ENCODE assay signal across 26 cellular contexts in the genomic region with DNA sequence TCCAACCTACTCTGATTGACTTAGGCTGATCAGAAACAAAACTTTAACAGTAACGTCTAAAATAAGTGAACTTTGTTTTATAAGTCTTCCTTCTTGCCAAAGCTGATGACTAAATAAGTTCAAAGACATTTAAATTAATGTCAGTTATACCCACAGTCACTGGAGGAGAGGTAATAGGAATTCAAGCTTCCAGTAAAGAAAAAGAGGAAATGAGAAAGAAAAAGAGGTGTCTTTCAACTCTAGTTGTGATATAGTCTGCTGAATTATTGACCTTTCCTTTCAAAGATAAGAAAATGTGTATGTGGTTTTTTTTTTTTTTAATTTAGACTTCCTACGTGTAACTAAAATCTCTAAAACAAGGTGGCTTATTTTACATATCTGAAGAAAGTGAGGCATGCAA.
DNase-seq lines count a peak whose midpoint lies in the region; ATAC-seq, FAIRE-seq and TF ChIP-seq lines count a peak whose summit lies in the region.
"Had no signal": no experiment of that assay in that cellular context is flagged by ENCODE, and none has a peak within 500 bp of the region (broad histone marks: within the 10 kb centered on the region; RNA-seq: fewer than 3 reads in every experiment).

No MANE protein-coding gene starts in this region.

- H3K27me3 Mint-ChIP-seq in activated CD4-positive, alpha-beta T cell treated with anti-CD3 and anti-CD28 coated beads, Interleukin-2, amount 10 ng/mL, durations not matched to agents 7 days and 5 days = no peaks in the 10 kb centered on the region
- H3K27me3 Mint-ChIP-seq: activated naive CD8-positive, alpha-beta T cell treated with anti-CD3 and anti-CD28 coated beads, Interleukin-2, amount 10 ng/mL, durations not matched to agents 7 days and 5 days; dendritic cell treated with granulocyte-macrophage colony-stimulating factor and Interleukin-4, amounts not matched to agents 40 ng/mL and 50 ng/mL, for 4 days had no signal

- in situ Hi-C loops in HepG2 (cut with HindIII; ENCODE audit: extremely low pct_ligation_motif_present, low pct_unique_long_range_greater_than_20kb) = no loop called here

- H3K27me3 ChIP-seq in BLaER1 (no peaks in the 10 kb centered on the region), tibial artery (no peaks in the 10 kb centered on the region), HepG2 (ENCODE audit: control insufficient read depth in 1 of 2, insufficient read depth in 2 of 2, low read length in 2 of 2) (no peaks in the 10 kb centered on the region)
- H3K27me3 ChIP-seq: left lung, upper lobe of left lung had no signal

- H3K4me3 ChIP-seq in BLaER1 (no peak overlapping the region), tibial artery (no peak overlapping the region), HepG2 (replicated peaks in 1 of 3; ENCODE audit: insufficient read depth in 1 of 3, low read depth in 2 of 3, low read length in 3 of 3) (no peak overlapping the region)
- H3K4me3 ChIP-seq: left lung, skin epidermis, upper lobe of left lung had no signal

- no peaks in the 10 kb centered on the region for H3K36me3 Mint-ChIP-seq in activated CD4-positive, alpha-beta T cell treated with anti-CD3 and anti-CD28 coated beads, Interleukin-2, amount 10 ng/mL, durations not matched to agents 7 days and 5 days (ENCODE audit: low read depth)
- H3K36me3 Mint-ChIP-seq: activated naive CD8-positive, alpha-beta T cell treated with anti-CD3 and anti-CD28 coated beads, Interleukin-2, amount 10 ng/mL, durations not matched to agents 7 days and 5 days; WTC11 had no signal

- H3K4me1 ChIP-seq in BLaER1 = peaks cover 21% of the 10 kb centered on the region
- no peaks in the 10 kb centered on the region for H3K4me1 ChIP-seq in tibial artery
- H3K4me1 ChIP-seq in HepG2 (ENCODE audit: insufficient read depth, low read length) = no peaks in the 10 kb centered on the region
- H3K4me1 ChIP-seq: left lung, upper lobe of left lung had no signal

- H3K4me2 ChIP-seq in BLaER1 = peak overlapping the region; percentile 28
- H3K4me2 ChIP-seq in HepG2 (ENCODE audit: low read depth, low read length) = no peak overlapping the region

- H3K36me3 ChIP-seq in BLaER1 (peaks cover 10% of the 10 kb centered on the region; the same call in 1 of the 2 replicates), tibial artery (no peaks in the 10 kb centered on the region), HepG2 (replicated peaks in 1 of 2; ENCODE audit: control insufficient read depth in 1 of 2, insufficient read depth in 2 of 2, low read length in 2 of 2) (no peaks in the 10 kb centered on the region)
- H3K36me3 ChIP-seq: left lung, upper lobe of left lung had no signal

- TF ChIP-seq RAD21 in HepG2 (CRISPR knock-in tag; IDR thresholded peaks at IDR 0.05) = no peak

- DNase-seq in NOMO-1 treated with DMSO at 0.1 percent for 48 hours (lab: John Stamatoyannopoulos, UW; ENCODE audit: unreplicated experiment) (peak; percentile 60), tibial artery (no peak), HepG2 (ENCODE audit: low spot score) (no peak)
- DNase-seq in activated CD4-positive, alpha-beta T cell treated with anti-CD3 and anti-CD28 coated beads, Interleukin-2, amount 10 ng/mL, durations not matched to agents 7 days and 5 days = no peak
- DNase-seq: activated CD4-positive, alpha-beta T cell treated with anti-CD3 and anti-CD28 coated beads, Interleukin-2, amount 50 U/mL, for 48 hours; activated CD8-positive, alpha-beta memory T cell treated with anti-CD3 and anti-CD28 coated beads, Interleukin-2, amount 50 U/mL, for 48 hours; activated naive CD8-positive, alpha-beta T cell treated with anti-CD3 and anti-CD28 coated beads, Interleukin-2, amount 10 ng/mL, durations not matched to agents 7 days and 5 days; central memory CD4-positive, alpha-beta T cell; DMS53; H9; hypothalamus; left lung; mesendoderm; MM.1S; NCI-H524; nucleus accumbens; T-helper 9 cell; upper lobe of left lung had no signal

- no peak overlapping the region for H3K27ac Mint-ChIP-seq in activated CD4-positive, alpha-beta T cell treated with anti-CD3 and anti-CD28 coated beads, Interleukin-2, amount 10 ng/mL, durations not matched to agents 7 days and 5 days
- H3K27ac Mint-ChIP-seq: activated naive CD8-positive, alpha-beta T cell treated with anti-CD3 and anti-CD28 coated beads, Interleukin-2, amount 10 ng/mL, durations not matched to agents 7 days and 5 days; dendritic cell treated with granulocyte-macrophage colony-stimulating factor and Interleukin-4, amounts not matched to agents 40 ng/mL and 50 ng/mL, for 4 days; WTC11 had no signal

- WGBS in HepG2 (ENCODE audit: low lambda C conversion rate) = 0% methylated on average over 2 of the region's 2 CpGs

- intact Hi-C loops in tibial artery (cut with DNase I; ENCODE audit: low total_unique reads) (no loop called here), HepG2 (cut with micrococcal nuclease; ENCODE audit: unreplicated experiment) (no loop called here)

- no peak overlapping the region for H3K4me3 Mint-ChIP-seq in activated CD4-positive, alpha-beta T cell treated with anti-CD3 and anti-CD28 coated beads, Interleukin-2, amount 10 ng/mL, durations not matched to agents 7 days and 5 days
- H3K4me3 Mint-ChIP-seq: activated naive CD8-positive, alpha-beta T cell treated with anti-CD3 and anti-CD28 coated beads, Interleukin-2, amount 10 ng/mL, durations not matched to agents 7 days and 5 days; dendritic cell treated with granulocyte-macrophage colony-stimulating factor and Interleukin-4, amounts not matched to agents 40 ng/mL and 50 ng/mL, for 4 days; H9; WTC11 had no signal

- peaks cover 12% of the 10 kb centered on the region; the same call in 1 of the 2 replicates for H3K9me3 ChIP-seq in BLaER1
- H3K9me3 ChIP-seq in tibial artery = no peaks in the 10 kb centered on the region
- H3K9me3 ChIP-seq in HepG2 (ENCODE audit: low read length) = no peaks in the 10 kb centered on the region
- H3K9me3 ChIP-seq: left lung, upper lobe of left lung had no signal

- FAIRE-seq in HepG2 (lab: Jason Lieb, UNC) = no peak
- FAIRE-seq: A204.1 had no signal

- no peaks in the 10 kb centered on the region for H3K9me3 Mint-ChIP-seq in activated CD4-positive, alpha-beta T cell treated with anti-CD3 and anti-CD28 coated beads, Interleukin-2, amount 10 ng/mL, durations not matched to agents 7 days and 5 days
- H3K9me3 Mint-ChIP-seq: activated naive CD8-positive, alpha-beta T cell treated with anti-CD3 and anti-CD28 coated beads, Interleukin-2, amount 10 ng/mL, durations not matched to agents 7 days and 5 days; dendritic cell treated with granulocyte-macrophage colony-stimulating factor and Interleukin-4, amounts not matched to agents 40 ng/mL and 50 ng/mL, for 4 days; H9; WTC11 had no signal

- H3K4me1 Mint-ChIP-seq in activated CD4-positive, alpha-beta T cell treated with anti-CD3 and anti-CD28 coated beads, Interleukin-2, amount 10 ng/mL, durations not matched to agents 7 days and 5 days = no peaks in the 10 kb centered on the region
- H3K4me1 Mint-ChIP-seq: activated naive CD8-positive, alpha-beta T cell treated with anti-CD3 and anti-CD28 coated beads, Interleukin-2, amount 10 ng/mL, durations not matched to agents 7 days and 5 days had no signal

- H4K20me1 ChIP-seq in BLaER1 (no peaks in the 10 kb centered on the region), HepG2 (ENCODE audit: insufficient read depth, low read length) (no peaks in the 10 kb centered on the region)

- no peak for TF ChIP-seq EP300 in HepG2 (IDR thresholded peaks at IDR 0.05; ENCODE audit: low read depth in 2 of 2, low read length in 2 of 2)
- no peak for TF ChIP-seq EP300 in HepG2 (CRISPR knock-in tag; IDR thresholded peaks at IDR 0.05; ENCODE audit: borderline replicate concordance)

- no peak overlapping the region; the same call in 1 of the 2 replicates for H3K27ac ChIP-seq in BLaER1
- H3K27ac ChIP-seq in tibial artery = no peak overlapping the region
- no peak overlapping the region for H3K27ac ChIP-seq in HepG2 (ENCODE audit: extremely low read length, insufficient read depth, low read length)
- H3K27ac ChIP-seq: left lung, skin epidermis, upper lobe of left lung had no signal

- ATAC-seq in GM18868 (IDR thresholded peaks at IDR 0.05; ENCODE audit: unreplicated experiment) = peak; percentile 58
- peak; percentile 50 for ATAC-seq in HG02885 (IDR thresholded peaks at IDR 0.05; ENCODE audit: poor library complexity, unreplicated experiment)
- ATAC-seq in HG02642 (IDR thresholded peaks at IDR 0.05; ENCODE audit: poor library complexity, unreplicated experiment) = no peak
- ATAC-seq in HepG2 = no peak
- ATAC-seq: left lung, WTC11 had no signal

- CTCF ChIA-PET in activated CD4-positive, alpha-beta T cell treated with anti-CD3 and anti-CD28 coated beads, Interleukin-2, amount 10 ng/mL, durations not matched to agents 7 days and 5 days (lab: Charles Lee) = interaction anchor here (0.8 kb wide), 1 partner anchor 294 kb away, joined by 3 read pairs; no protein-coding TSS in a partner anchor
- CTCF ChIA-PET in HepG2 (lab: Yijun Ruan, JAX; ENCODE audit: low intra/inter-chr PET ratio, low total read pairs) = no interaction called here

- no peak overlapping the region for H2AFZ ChIP-seq in HepG2 (ENCODE audit: low read length)

- TF ChIP-seq POLR2A in HepG2 (IDR thresholded peaks at IDR 0.05; ENCODE audit: insufficient read depth in 1 of 2, low read depth in 2 of 2, low read length in 2 of 2) = no peak

- POLR2A ChIA-PET in activated CD4-positive, alpha-beta T cell treated with anti-CD3 and anti-CD28 coated beads, Interleukin-2, amount 10 ng/mL, durations not matched to agents 7 days and 5 days (lab: Charles Lee) = no interaction called here
- POLR2A ChIA-PET in HepG2 (lab: Yijun Ruan, JAX) = no interaction called here

- H3K79me2 ChIP-seq in HepG2 (ENCODE audit: insufficient read depth, low read length) = no peaks in the 10 kb centered on the region

- BruUV-seq in HepG2 (replicated peaks; lab: Mats Ljungman, UMichigan) = no TSS peak

- TF ChIP-seq CTCF in tibial artery (IDR thresholded peaks at IDR 0.05) = no peak
- no peak for TF ChIP-seq CTCF in HepG2 (CRISPR knock-in tag; IDR thresholded peaks at IDR 0.05)

- no peak overlapping the region for H3K9ac ChIP-seq in BLaER1
- no peak overlapping the region for H3K9ac ChIP-seq in HepG2 (ENCODE audit: insufficient read depth, low read depth, low read length)

TF ChIP-seq in HepG2, 621 proteins besides CTCF, POLR2A, EP300 and RAD21 (continues in another document):
- TF ChIP-seq DMAP1 (CRISPR knock-in tag; IDR thresholded peaks at IDR 0.05) = no peak
- TF ChIP-seq ZNF136 (CRISPR knock-in tag; IDR thresholded peaks at IDR 0.05; ENCODE audit: low read depth) = no peak
- no peak for TF ChIP-seq ZNF607 (CRISPR knock-in tag; IDR thresholded peaks at IDR 0.05; ENCODE audit: borderline replicate concordance)
- TF ChIP-seq ZNF17 (CRISPR knock-in tag; IDR thresholded peaks at IDR 0.05) = no peak
- no peak for TF ChIP-seq ZNF703 (CRISPR knock-in tag; IDR thresholded peaks at IDR 0.05; ENCODE audit: borderline replicate concordance)
- no peak for TF ChIP-seq CREB3 (CRISPR knock-in tag; IDR thresholded peaks at IDR 0.05)

Comparison
In these comparisons a context has a peak if more than half of its experiments do, and no peak if none do; other contexts are left out.
1. ATAC-seq: peak in GM18868 (single experiment) and HG02885 (single experiment); none in HG02642 (single experiment) and HepG2 (single experiment).